8 cellular contexts compared by ENCODE assay signal in genomic region chr19:23395041-23395721, GRCh38.
DNase-seq lines count a peak whose midpoint lies in the region; ATAC-seq lines count a peak whose summit lies in the region.

Gene ZNF91, minus strand, starts transcription at chr19:23395471. Its CDS starts 117 bp downstream, at chr19:23395354.

- ATAC-seq in GM18861 (IDR thresholded peaks at IDR 0.05; ENCODE audit: unreplicated experiment) (peak; percentile 98), HG03097 (IDR thresholded peaks at IDR 0.05; ENCODE audit: low FRiP score, unreplicated experiment) (peak; percentile 98)

- H3K4me3 ChIP-seq in ACC112 (ENCODE audit: low read depth, low read length): peak within 1 kb of the TSS; percentile 97

- H3K36me3 ChIP-seq in ACC112 (ENCODE audit: insufficient read depth, low read length): peaks cover 9% of the 10 kb centered on the region; the same call in 1 of the 2 replicates

- H3K4me1 ChIP-seq in ACC112 (ENCODE audit: control insufficient read depth, insufficient read depth, low read length, unreplicated experiment): peaks cover 4% of the 10 kb centered on the region

- H3K27ac ChIP-seq in ACC112 (ENCODE audit: low read depth, low read length) (peak within 1 kb of the TSS; percentile 90), cingulate gyrus (ENCODE audit: low read depth, low read length) (peak within 1 kb of the TSS; percentile 94)

- H2AFZ ChIP-seq in ACC112 (ENCODE audit: low read length, unreplicated experiment): peak within 1 kb of the TSS; percentile 90

- DNase-seq in NCI-H2227 treated with DMSO at 0.1 percent for 48 hours (lab: John Stamatoyannopoulos, UW) (peak; percentile 88), kidney tubule cell (ENCODE audit: low spot score) (peak; percentile 98)
- DNase-seq in activated CD4-positive, alpha-beta T cell treated with anti-CD3 and anti-CD28 coated beads for 4 hours: peak; percentile 90
- peak; percentile 73 to 87 (median 83) for DNase-seq in stimulated activated CD4-positive, alpha-beta T cell treated with anti-CD3 and anti-CD28 coated beads, Interleukin-1b, Interleukin-23, amount 100 ng/mL, for 24 hours (ENCODE audit: low read depth in 4 of 4, low spot score in 1 of 4)

- peaks cover 43% of the 10 kb centered on the region for H3K79me2 ChIP-seq in ACC112 (ENCODE audit: control insufficient read depth, insufficient read depth, low read length, unreplicated experiment)

- no peaks in the 10 kb centered on the region for H3K27me3 ChIP-seq in ACC112 (ENCODE audit: insufficient read depth, low read length)

Comparison
In these comparisons a context has a peak if more than half of its experiments do, and no peak if none do; other contexts are left out.
1. Peak in every context shown above with its lines: DNase-seq, ATAC-seq, H3K4me3 ChIP-seq and H3K27ac ChIP-seq.